ENCODE assay signal across 1 cellular context in the genomic region with DNA sequence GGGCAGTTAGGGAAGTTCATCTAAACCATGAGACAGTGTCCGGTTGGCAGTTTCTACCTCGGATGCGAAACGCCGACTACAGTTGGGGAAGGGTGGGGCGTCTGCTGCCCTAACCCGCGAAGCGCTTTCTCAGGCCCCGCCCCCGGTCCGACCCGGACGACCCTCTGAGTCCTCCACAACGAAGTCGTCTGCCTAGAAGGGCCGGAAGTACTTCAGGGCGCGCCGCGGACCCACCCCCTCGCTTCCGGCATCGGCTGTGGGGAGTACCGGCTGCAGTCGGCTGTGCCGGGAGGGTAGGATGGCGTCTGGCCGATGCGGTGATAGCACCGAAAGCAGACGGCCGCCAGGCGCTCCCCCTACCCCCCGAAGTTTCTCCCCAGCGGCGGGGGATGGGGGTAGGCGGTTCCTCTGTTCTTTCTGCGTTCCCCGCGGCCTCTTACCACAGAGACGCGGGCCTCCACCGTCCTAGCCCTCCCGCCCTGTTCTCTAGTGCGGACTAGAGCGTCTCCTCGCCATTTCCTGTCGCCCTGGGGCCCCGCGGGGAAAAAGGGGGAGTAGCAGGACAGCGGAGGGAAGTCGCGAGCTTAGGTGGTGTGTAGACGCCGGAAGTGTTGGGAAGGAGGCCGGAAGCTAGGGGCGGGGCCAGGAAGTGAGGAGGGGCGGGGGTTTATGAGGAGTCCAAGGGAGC.
A peak's percentile ranks its signal among the peaks of the same experiment; 100 is the strongest.
TF ChIP-seq lines count a peak whose summit lies in the region.

Gene TRIM41 (plus strand): TSS at position 241 of the 688 bp plus-strand sequence. CDS start 719 bp downstream, outside the sequence.

TF ChIP-seq in GM12878, 131 proteins besides CTCF, POLR2A, EP300 and RAD21 (continued from another document and continues in another):
- TF ChIP-seq ZBTB11 (CRISPR knock-in tag; IDR thresholded peaks at IDR 0.05) (0 out of 2 replicates have a peak, but pooled peaks have one; percentile 11), NR2C2 (IDR thresholded peaks at IDR 0.05; ENCODE audit: borderline replicate concordance, control insufficient read depth, insufficient read length, low read depth) (no peak), ZSCAN29 (IDR thresholded peaks at IDR 0.05) (peak; percentile 92), RB1 (IDR thresholded peaks at IDR 0.05; ENCODE audit: borderline replicate concordance) (peak; percentile 73; the same call in 1 of the 2 replicates), NFXL1 (IDR thresholded peaks at IDR 0.05; ENCODE audit: borderline replicate concordance) (no peak), RFX5 (IDR thresholded peaks at IDR 0.05; ENCODE audit: low read depth, low read length) (0 out of 2 replicates have a peak, but pooled peaks have one; percentile 33), SREBF2 (IDR thresholded peaks at IDR 0.05; ENCODE audit: low read length) (no peak), ZNF207 (IDR thresholded peaks at IDR 0.05; ENCODE audit: borderline replicate concordance) (peak; percentile 97), NFYA (IDR thresholded peaks at IDR 0.05; ENCODE audit: borderline replicate concordance, low read depth, low read length) (no peak), SREBF1 (IDR thresholded peaks at IDR 0.05; ENCODE audit: low read length) (0 out of 2 replicates have a peak, but pooled peaks have one; percentile 7), FOXM1 (IDR thresholded peaks at IDR 0.05; ENCODE audit: low read depth, low read length) (no peak), POLR2AphosphoS5 (IDR thresholded peaks at IDR 0.05; ENCODE audit: low read length) (peak; percentile 97), FOS (IDR thresholded peaks at IDR 0.05; ENCODE audit: borderline replicate concordance, extremely low read depth, insufficient read length) (no peak), ATF3 (IDR thresholded peaks at IDR 0.05; ENCODE audit: borderline replicate concordance, extremely low read depth, low read depth, low read length) (no peak), MYB (IDR thresholded peaks at IDR 0.05; ENCODE audit: borderline replicate concordance, low read depth, low read length) (peak; percentile 79), LARP7 (IDR thresholded peaks at IDR 0.05) (peak; percentile 93), TCF3 (IDR thresholded peaks at IDR 0.05; ENCODE audit: borderline replicate concordance, insufficient read depth, low read depth, low read length) (peak; percentile 84; the same call in 1 of the 2 replicates), JUNB (IDR thresholded peaks at IDR 0.05) (no peak), RUNX3 (IDR thresholded peaks at IDR 0.05; ENCODE audit: low read length) (no peak), TCF7 (IDR thresholded peaks at IDR 0.05; ENCODE audit: borderline replicate concordance) (no peak), GABPA (IDR thresholded peaks at IDR 0.05; ENCODE audit: low read depth) (no peak), BCLAF1 (IDR thresholded peaks at IDR 0.05) (no peak), ZNF622 (IDR thresholded peaks at IDR 0.05) (no peak), STAT1 (conservative IDR thresholded peaks at IDR 0.05) (peak; percentile 90), ASH2L (IDR thresholded peaks at IDR 0.05; ENCODE audit: borderline replicate concordance, low read depth) (peak; percentile 94; the same call in 1 of the 2 replicates), CEBPB (IDR thresholded peaks at IDR 0.05; ENCODE audit: borderline replicate concordance in 1 of 2, low read depth in 2 of 2, low read length in 2 of 2) (no peak), CBFB (IDR thresholded peaks at IDR 0.05; ENCODE audit: low read depth) (peak; percentile 90), PKNOX1 (IDR thresholded peaks at IDR 0.05) (no peak), ZNF274 (IDR thresholded peaks at IDR 0.05; ENCODE audit: insufficient read depth, insufficient read length) (no peak), HDAC2 (IDR thresholded peaks at IDR 0.05) (no peak), PAX8 (IDR thresholded peaks at IDR 0.05) (no peak), ZZZ3 (IDR thresholded peaks at IDR 0.05; ENCODE audit: control insufficient read depth, insufficient read length, low read depth) (no peak), RELA (IDR thresholded peaks at IDR 0.05; ENCODE audit: borderline replicate concordance, partially characterized antibody) (peak; percentile 82), KLF5 (IDR thresholded peaks at IDR 0.05; ENCODE audit: partially characterized antibody) (peak; percentile 93), YBX1 (IDR thresholded peaks at IDR 0.05) (no peak), HDGF (IDR thresholded peaks at IDR 0.05) (no peak; the same call in none of the 2 replicates), TAF1 (IDR thresholded peaks at IDR 0.05; ENCODE audit: borderline replicate concordance, low read depth, low read length) (peak; percentile 93), STAT3 (IDR thresholded peaks at IDR 0.05; ENCODE audit: low read depth, low read length) (no peak), SMC3 (IDR thresholded peaks at IDR 0.05; ENCODE audit: borderline replicate concordance, low read length) (peak; percentile 11; the same call in 1 of the 2 replicates)
- TF ChIP-seq, protein P1, sequence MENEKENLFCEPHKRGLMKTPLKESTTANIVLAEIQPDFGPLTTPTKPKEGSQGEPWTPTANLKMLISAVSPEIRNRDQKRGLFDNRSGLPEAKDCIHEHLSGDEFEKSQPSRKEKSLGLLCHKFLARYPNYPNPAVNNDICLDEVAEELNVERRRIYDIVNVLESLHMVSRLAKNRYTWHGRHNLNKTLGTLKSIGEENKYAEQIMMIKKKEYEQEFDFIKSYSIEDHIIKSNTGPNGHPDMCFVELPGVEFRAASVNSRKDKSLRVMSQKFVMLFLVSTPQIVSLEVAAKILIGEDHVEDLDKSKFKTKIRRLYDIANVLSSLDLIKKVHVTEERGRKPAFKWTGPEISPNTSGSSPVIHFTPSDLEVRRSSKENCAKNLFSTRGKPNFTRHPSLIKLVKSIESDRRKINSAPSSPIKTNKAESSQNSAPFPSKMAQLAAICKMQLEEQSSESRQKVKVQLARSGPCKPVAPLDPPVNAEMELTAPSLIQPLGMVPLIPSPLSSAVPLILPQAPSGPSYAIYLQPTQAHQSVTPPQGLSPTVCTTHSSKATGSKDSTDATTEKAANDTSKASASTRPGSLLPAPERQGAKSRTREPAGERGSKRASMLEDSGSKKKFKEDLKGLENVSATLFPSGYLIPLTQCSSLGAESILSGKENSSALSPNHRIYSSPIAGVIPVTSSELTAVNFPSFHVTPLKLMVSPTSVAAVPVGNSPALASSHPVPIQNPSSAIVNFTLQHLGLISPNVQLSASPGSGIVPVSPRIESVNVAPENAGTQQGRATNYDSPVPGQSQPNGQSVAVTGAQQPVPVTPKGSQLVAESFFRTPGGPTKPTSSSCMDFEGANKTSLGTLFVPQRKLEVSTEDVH (IDR thresholded peaks at IDR 0.05; ENCODE audit: low read depth, partially characterized antibody), result peak; percentile 93
- TF ChIP-seq, protein P2, sequence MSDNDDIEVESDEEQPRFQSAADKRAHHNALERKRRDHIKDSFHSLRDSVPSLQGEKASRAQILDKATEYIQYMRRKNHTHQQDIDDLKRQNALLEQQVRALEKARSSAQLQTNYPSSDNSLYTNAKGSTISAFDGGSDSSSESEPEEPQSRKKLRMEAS (IDR thresholded peaks at IDR 0.05; ENCODE audit: low read depth, low read length), result no peak; the same call in 1 of the 2 replicates
- TF ChIP-seq, protein P3, sequence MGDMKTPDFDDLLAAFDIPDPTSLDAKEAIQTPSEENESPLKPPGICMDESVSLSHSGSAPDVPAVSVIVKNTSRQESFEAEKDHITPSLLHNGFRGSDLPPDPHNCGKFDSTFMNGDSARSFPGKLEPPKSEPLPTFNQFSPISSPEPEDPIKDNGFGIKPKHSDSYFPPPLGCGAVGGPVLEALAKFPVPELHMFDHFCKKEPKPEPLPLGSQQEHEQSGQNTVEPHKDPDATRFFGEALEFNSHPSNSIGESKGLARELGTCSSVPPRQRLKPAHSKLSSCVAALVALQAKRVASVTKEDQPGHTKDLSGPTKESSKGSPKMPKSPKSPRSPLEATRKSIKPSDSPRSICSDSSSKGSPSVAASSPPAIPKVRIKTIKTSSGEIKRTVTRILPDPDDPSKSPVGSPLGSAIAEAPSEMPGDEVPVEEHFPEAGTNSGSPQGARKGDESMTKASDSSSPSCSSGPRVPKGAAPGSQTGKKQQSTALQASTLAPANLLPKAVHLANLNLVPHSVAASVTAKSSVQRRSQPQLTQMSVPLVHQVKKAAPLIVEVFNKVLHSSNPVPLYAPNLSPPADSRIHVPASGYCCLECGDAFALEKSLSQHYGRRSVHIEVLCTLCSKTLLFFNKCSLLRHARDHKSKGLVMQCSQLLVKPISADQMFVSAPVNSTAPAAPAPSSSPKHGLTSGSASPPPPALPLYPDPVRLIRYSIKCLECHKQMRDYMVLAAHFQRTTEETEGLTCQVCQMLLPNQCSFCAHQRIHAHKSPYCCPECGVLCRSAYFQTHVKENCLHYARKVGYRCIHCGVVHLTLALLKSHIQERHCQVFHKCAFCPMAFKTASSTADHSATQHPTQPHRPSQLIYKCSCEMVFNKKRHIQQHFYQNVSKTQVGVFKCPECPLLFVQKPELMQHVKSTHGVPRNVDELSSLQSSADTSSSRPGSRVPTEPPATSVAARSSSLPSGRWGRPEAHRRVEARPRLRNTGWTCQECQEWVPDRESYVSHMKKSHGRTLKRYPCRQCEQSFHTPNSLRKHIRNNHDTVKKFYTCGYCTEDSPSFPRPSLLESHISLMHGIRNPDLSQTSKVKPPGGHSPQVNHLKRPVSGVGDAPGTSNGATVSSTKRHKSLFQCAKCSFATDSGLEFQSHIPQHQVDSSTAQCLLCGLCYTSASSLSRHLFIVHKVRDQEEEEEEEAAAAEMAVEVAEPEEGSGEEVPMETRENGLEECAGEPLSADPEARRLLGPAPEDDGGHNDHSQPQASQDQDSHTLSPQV (IDR thresholded peaks at IDR 0.05), result no peak
- TF ChIP-seq, protein P4, sequence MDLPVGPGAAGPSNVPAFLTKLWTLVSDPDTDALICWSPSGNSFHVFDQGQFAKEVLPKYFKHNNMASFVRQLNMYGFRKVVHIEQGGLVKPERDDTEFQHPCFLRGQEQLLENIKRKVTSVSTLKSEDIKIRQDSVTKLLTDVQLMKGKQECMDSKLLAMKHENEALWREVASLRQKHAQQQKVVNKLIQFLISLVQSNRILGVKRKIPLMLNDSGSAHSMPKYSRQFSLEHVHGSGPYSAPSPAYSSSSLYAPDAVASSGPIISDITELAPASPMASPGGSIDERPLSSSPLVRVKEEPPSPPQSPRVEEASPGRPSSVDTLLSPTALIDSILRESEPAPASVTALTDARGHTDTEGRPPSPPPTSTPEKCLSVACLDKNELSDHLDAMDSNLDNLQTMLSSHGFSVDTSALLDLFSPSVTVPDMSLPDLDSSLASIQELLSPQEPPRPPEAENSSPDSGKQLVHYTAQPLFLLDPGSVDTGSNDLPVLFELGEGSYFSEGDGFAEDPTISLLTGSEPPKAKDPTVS (IDR thresholded peaks at IDR 0.05; ENCODE audit: low read depth, low read length), result no peak
